ENCODE assay signal across 10 cellular contexts in the genomic region with DNA sequence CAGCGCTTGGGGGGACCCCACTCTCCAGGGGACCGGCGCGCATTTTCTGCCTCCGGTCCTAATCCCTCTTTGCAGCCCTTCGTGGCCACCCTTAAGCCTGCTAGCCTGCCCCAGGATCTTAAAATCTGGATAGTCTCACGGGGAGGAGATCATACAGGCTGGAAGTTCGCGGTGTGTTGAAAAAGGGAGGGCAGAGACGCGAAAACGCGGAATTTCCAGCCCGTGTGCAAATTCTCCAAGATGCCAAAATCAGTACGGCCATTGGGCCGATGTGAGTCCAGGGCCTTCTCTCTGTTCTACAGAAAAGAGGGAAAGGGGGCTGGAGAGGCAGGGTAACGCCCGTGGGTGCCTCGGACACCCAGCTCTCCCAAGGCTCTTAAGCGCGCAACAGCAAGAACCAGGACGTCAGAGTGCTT. TPM values are rescaled to one million over a fixed set of nuclear protein-coding genes. Genes with fewer than 3 reads are reported as not detected.
DNase-seq lines count a peak whose midpoint lies in the region; ATAC-seq and TF ChIP-seq lines count a peak whose summit lies in the region.
"Had no signal": no experiment of that assay in that cellular context is flagged by ENCODE, and none has a peak within 500 bp of the region (broad histone marks: within the 10 kb centered on the region; RNA-seq: fewer than 3 reads in every experiment).

No MANE protein-coding gene starts in this region.

- peak overlapping the region; percentile 75 for H3K4me3 ChIP-seq in endodermal cell (ENCODE audit: low read length)

- WGBS in endodermal cell (ENCODE audit: insufficient coverage in 1 of 2, insufficient read length in 1 of 2), 2 experiments: 10 to 23% methylated on average over 7 to 22 of the region's 22 CpGs

- ATAC-seq in stimulated activated naive CD8-positive, alpha-beta T cell treated with anti-CD3 and anti-CD28 coated beads, Interleukin-15, amount 100 ng/mL, for 72 hours: no peak
- ATAC-seq in stimulated activated naive CD8-positive, alpha-beta T cell treated with anti-CD3 and anti-CD28 coated beads, Interleukin-15, Interleukin-2, amounts not matched to agents 100 U/mL and 50 U/mL, for 24 hours: no peak
- no peak for ATAC-seq in GM19035 (IDR thresholded peaks at IDR 0.05; ENCODE audit: unreplicated experiment)

- peaks cover 3% of the 10 kb centered on the region for H3K4me1 ChIP-seq in endodermal cell (ENCODE audit: control insufficient read depth, insufficient read depth, low read length)

- peaks cover 41% of the 10 kb centered on the region for H3K4me1 Mint-ChIP-seq in stimulated activated naive CD8-positive, alpha-beta T cell treated with anti-CD3 and anti-CD28 coated beads, Interleukin-15, amount 100 ng/mL, for 72 hours
- H3K4me1 Mint-ChIP-seq in endodermal cell (peaks cover 12% of the 10 kb centered on the region), osteocyte (ENCODE audit: unreplicated experiment) (peaks cover 33% of the 10 kb centered on the region)

- H3K9me3 Mint-ChIP-seq in stimulated activated naive CD8-positive, alpha-beta T cell treated with anti-CD3 and anti-CD28 coated beads, Interleukin-15, amount 100 ng/mL, for 72 hours: no peaks in the 10 kb centered on the region
- no peaks in the 10 kb centered on the region for H3K9me3 Mint-ChIP-seq in endodermal cell
- no peaks in the 10 kb centered on the region for H3K9me3 Mint-ChIP-seq in osteocyte (ENCODE audit: unreplicated experiment)

- H3K9me3 ChIP-seq in endodermal cell (ENCODE audit: control insufficient read depth, low read length): no peaks in the 10 kb centered on the region

- peaks cover 93% of the 10 kb centered on the region for H3K27me3 Mint-ChIP-seq in stimulated activated naive CD8-positive, alpha-beta T cell treated with anti-CD3 and anti-CD28 coated beads, Interleukin-15, amount 100 ng/mL, for 72 hours
- H3K27me3 Mint-ChIP-seq in endodermal cell (ENCODE audit: insufficient read depth): peaks cover 99% of the 10 kb centered on the region
- peaks cover 93% of the 10 kb centered on the region for H3K27me3 Mint-ChIP-seq in osteocyte (ENCODE audit: unreplicated experiment)

- no peak overlapping the region for H3K9ac ChIP-seq in endodermal cell (ENCODE audit: extremely low read depth, low read length, poor library complexity, severe bottlenecking)

- H3K4me3 Mint-ChIP-seq in stimulated activated naive CD8-positive, alpha-beta T cell treated with anti-CD3 and anti-CD28 coated beads, Interleukin-15, amount 100 ng/mL, for 72 hours: peak overlapping the region; percentile 35 to 72
- H3K4me3 Mint-ChIP-seq in endodermal cell (peak overlapping the region; percentile 44), osteocyte (ENCODE audit: unreplicated experiment) (peak overlapping the region; percentile 40)

- in situ Hi-C loops in GM13977 (cut with MboI; ENCODE audit: low pct_unique_long_range_greater_than_20kb, low sequenced_read_pairs, unreplicated experiment): no loop called here
- in situ Hi-C loops in G401 (cut with HindIII; ENCODE audit: low sequenced_read_pairs): no loop called here

- peaks cover 100% of the 10 kb centered on the region for H3K27me3 ChIP-seq in endodermal cell (ENCODE audit: control insufficient read depth, insufficient read depth, low read length, poor library complexity, severe bottlenecking)

- H3K36me3 Mint-ChIP-seq in endodermal cell (ENCODE audit: low read depth) (no peaks in the 10 kb centered on the region), osteocyte (ENCODE audit: unreplicated experiment) (peaks cover 3% of the 10 kb centered on the region)

- no peak for TF ChIP-seq CTCF in endodermal cell (conservative IDR thresholded peaks at IDR 0.05)
- no peak for TF ChIP-seq CTCF in osteocyte (IDR thresholded peaks at IDR 0.05)
- TF ChIP-seq CTCF in GM13977 (IDR thresholded peaks at IDR 0.05; ENCODE audit: extremely low read depth, insufficient read depth, missing control alignments): no peak

- H3K27ac ChIP-seq in endodermal cell (ENCODE audit: low read depth, low read length): no peak overlapping the region

- no peak overlapping the region for H3K27ac Mint-ChIP-seq in stimulated activated naive CD8-positive, alpha-beta T cell treated with anti-CD3 and anti-CD28 coated beads, Interleukin-15, amount 100 ng/mL, for 72 hours
- H3K27ac Mint-ChIP-seq in endodermal cell (no peak overlapping the region), osteocyte (ENCODE audit: unreplicated experiment) (no peak overlapping the region)

- no peak for DNase-seq in stimulated activated naive CD8-positive, alpha-beta T cell treated with anti-CD3 and anti-CD28 coated beads, Interleukin-15, amount 100 ng/mL, for 72 hours
- DNase-seq in stimulated activated naive CD8-positive, alpha-beta T cell treated with anti-CD3 and anti-CD28 coated beads, Interleukin-15, Interleukin-2, amounts not matched to agents 100 U/mL and 50 U/mL, for 24 hours: no peak
- no peak for DNase-seq in endodermal cell
- peak; percentile 80 for DNase-seq in osteocyte (ENCODE audit: extremely low spot score, unreplicated experiment)
- DNase-seq in GM13977 (ENCODE audit: low spot score): no peak
- no peak for DNase-seq in COR-L47 (lab: John Stamatoyannopoulos, UW)
- no peak for DNase-seq in G401 (ENCODE audit: low spot score)
- DNase-seq: NCI-H1105 treated with DMSO at 0.1 percent for 48 hours, RPMI8226 had no signal

- no peaks in the 10 kb centered on the region for H3K36me3 ChIP-seq in endodermal cell (ENCODE audit: control insufficient read depth, insufficient read depth, low read length)

RNA-seq across cellular contexts. Expression of a gene that starts 9.4 kb away (rescaled TPM):
- total RNA-seq in endodermal cell (not detected), osteocyte (not detected in 2 replicates)
- polyA plus RNA-seq in endodermal cell (2013, experiment 1 of 2): 0.11 TPM
- polyA plus RNA-seq in endodermal cell (2013, experiment 2 of 2): 0.17 TPM
- 0.31 TPM in 1 of 2 replicates, not detected in the other for total RNA-seq in G401 (2014; rRNA removed; shearing (Covaris generic))
